10 cellular contexts compared by ENCODE assay signal in genomic region chr10:24894309-24894708, GRCh38. TPM values are rescaled to one million over a fixed set of nuclear protein-coding genes. Genes with fewer than 3 reads are reported as not detected.
DNase-seq lines count a peak whose midpoint lies in the region; TF ChIP-seq lines count a peak whose summit lies in the region.
"Had no signal": no experiment of that assay in that cellular context is flagged by ENCODE, and none has a peak within 500 bp of the region (broad histone marks: within the 10 kb centered on the region; RNA-seq: fewer than 3 reads in every experiment).

No MANE protein-coding gene starts in this region.

- no peak overlapping the region for H4K5ac ChIP-seq in mesendoderm (ENCODE audit: low read length)

- no peak overlapping the region for H3K18ac ChIP-seq in mesendoderm (ENCODE audit: low read length)

- H3K4me1 ChIP-seq in SJSA1 (replicated peaks): peaks cover 72% of the 10 kb centered on the region
- H3K4me1 ChIP-seq in mesendoderm (ENCODE audit: control insufficient read depth, low read depth, low read length): peaks cover 2% of the 10 kb centered on the region
- H3K4me1 ChIP-seq: neural progenitor cell had no signal

- H3K9ac ChIP-seq in mesendoderm (ENCODE audit: low read length): no peak overlapping the region
- H3K9ac ChIP-seq: neural progenitor cell had no signal

- H3K36me3 ChIP-seq in SJSA1 (no peaks in the 10 kb centered on the region), mesendoderm (ENCODE audit: control insufficient read depth, insufficient read depth, low read length) (no peaks in the 10 kb centered on the region)
- H3K36me3 ChIP-seq: neural progenitor cell had no signal

- H3K4me2 ChIP-seq in mesendoderm (ENCODE audit: low read length): no peak overlapping the region
- H3K4me2 ChIP-seq: neural progenitor cell had no signal

- DNase-seq in EH (ENCODE audit: low read depth) (peak; percentile 89), SJSA1 (ENCODE audit: low read depth in 1 of 2, low spot score in 2 of 2) (peak; percentile 50 to 79), dorsolateral prefrontal cortex (no peak), renal cortical epithelial cell (ENCODE audit: low read depth) (peak; percentile 96), mesendoderm (no peak), NCI-H1417 treated with DMSO at 0.1 percent for 48 hours (lab: John Stamatoyannopoulos, UW) (no peak), NCI-H1930 (lab: John Stamatoyannopoulos, UW) (no peak)
- DNase-seq: glutamatergic neuron, NCI-H2171 treated with DMSO at 0.1 percent for 48 hours had no signal

- WGBS in mesendoderm (ENCODE audit: extremely low coverage, insufficient coverage, low lambda C conversion rate): no CpG with 5 or more reads among the region's 5 CpGs

- H3K23ac ChIP-seq in mesendoderm (ENCODE audit: low read length): no peak overlapping the region

- no peak for TF ChIP-seq CTCF in dorsolateral prefrontal cortex (IDR thresholded peaks at IDR 0.05 in 54 of 56, conservative IDR thresholded peaks at IDR 0.05 in 2 of 56; ENCODE audit: low read depth in 1 of 56, partially characterized antibody in 56 of 56)

- intact Hi-C loops in dorsolateral prefrontal cortex (cut with DNase I): no loop called here

- H4K8ac ChIP-seq in mesendoderm (ENCODE audit: low read depth, low read length): no peak overlapping the region

- H3K79me2 ChIP-seq in mesendoderm (ENCODE audit: control insufficient read depth, insufficient read depth, low read length): no peaks in the 10 kb centered on the region

- H3K27me3 ChIP-seq in SJSA1 (replicated peaks) (no peaks in the 10 kb centered on the region), dorsolateral prefrontal cortex (no peaks in the 10 kb centered on the region), mesendoderm (ENCODE audit: insufficient read depth, low read length, poor library complexity) (no peaks in the 10 kb centered on the region)
- H3K27me3 ChIP-seq: neural progenitor cell had no signal

- H2BK5ac ChIP-seq in mesendoderm (ENCODE audit: low read length): no peak overlapping the region

- H3K27ac ChIP-seq in SJSA1: 0 out of 2 replicates have a peak overlapping the region, but pooled peaks have one; percentile 8
- H3K27ac ChIP-seq in dorsolateral prefrontal cortex: peak overlapping the region in 46 of 59 donors; percentile 1 to 82 (median 56)
- H3K27ac ChIP-seq in mesendoderm (ENCODE audit: low read depth, low read length): no peak overlapping the region
- H3K27ac ChIP-seq: neural progenitor cell had no signal

- H3K9me3 ChIP-seq in SJSA1 (replicated peaks): no peaks in the 10 kb centered on the region; the same call in 1 of the 2 replicates

- H2AK5ac ChIP-seq in mesendoderm (ENCODE audit: low read length): no peak overlapping the region

- H3K4me3 ChIP-seq in SJSA1 (no peak overlapping the region), dorsolateral prefrontal cortex (no peak overlapping the region), mesendoderm (ENCODE audit: low read length) (no peak overlapping the region)
- H3K4me3 ChIP-seq: neural progenitor cell had no signal

- H2BK120ac ChIP-seq in mesendoderm (ENCODE audit: low read depth, low read length): no peak overlapping the region

- H3K4ac ChIP-seq in mesendoderm (ENCODE audit: low read depth, low read length): no peak overlapping the region

- H3K79me1 ChIP-seq in mesendoderm (ENCODE audit: low read length): no peaks in the 10 kb centered on the region

- H3K56ac ChIP-seq in mesendoderm (ENCODE audit: low read length): no peak overlapping the region

- no peak overlapping the region for H2BK15ac ChIP-seq in mesendoderm (replicated peaks; ENCODE audit: low read depth)

RNA-seq across cellular contexts. Expression of gene PRTFDC1, which starts 58.1 kb away (rescaled TPM):
- 15.0 and 48.6 TPM in 2 replicates for total RNA-seq in SJSA1 (2014; rRNA removed; shearing (Covaris generic))
- total RNA-seq in dorsolateral prefrontal cortex (10 to 100 TPM; 15.2 to 51.9 (median 26.9) TPM), renal cortical epithelial cell (12.2 and 13.7 TPM in 2 replicates)
- polyA plus RNA-seq in mesendoderm (2013, experiment 1 of 2): 12.9 TPM
- 13.8 TPM for polyA plus RNA-seq in mesendoderm (2013, experiment 2 of 2)

Comparison
In these comparisons a context has a peak if more than half of its experiments do, and no peak if none do; other contexts are left out.
1. DNase-seq: peak in EH (single experiment), SJSA1 (2 of 2) and renal cortical epithelial cell (single experiment); none in dorsolateral prefrontal cortex (0 of 10), mesendoderm (single experiment), NCI-H1417 treated with DMSO at 0.1 percent for 48 hours (single experiment) and NCI-H1930 (0 of 2).